ENCODE assay signal across 10 cellular contexts in genomic region chr11:49151211-49151610, GRCh38. TPM values are rescaled to one million over a fixed set of nuclear protein-coding genes. Genes with fewer than 3 reads are reported as not detected.
"Had no signal": no experiment of that assay in that cellular context is flagged by ENCODE, and none has a peak within 500 bp of the region (broad histone marks: within the 10 kb centered on the region; RNA-seq: fewer than 3 reads in every experiment).

No MANE protein-coding gene starts in this region.

- FAIRE-seq: H1, H54 had no signal

- H3K27ac ChIP-seq: GM23248 had no signal

- H3K36me3 ChIP-seq: HAP-1 had no signal

- H3K4me3 Mint-ChIP-seq: GM23338, H9, HFFc6 had no signal

- H3K27ac Mint-ChIP-seq: GM23338, H9, HFFc6 had no signal

- H3K4me1 Mint-ChIP-seq: GM23338, H9 had no signal

- DNase-seq: GM23248, GOT3, H7, H9, HCEC 1CT, HFFc6 had no signal

- H3K4me3 ChIP-seq: GM23248, GM23338, HAP-1 had no signal

RNA-seq across cellular contexts. Expression of gene FOLH1, which starts 57.2 kb away (rescaled TPM):
- total RNA-seq: GM23248, H7, H9, HFFc6 had no signal
